In the genomic region with DNA sequence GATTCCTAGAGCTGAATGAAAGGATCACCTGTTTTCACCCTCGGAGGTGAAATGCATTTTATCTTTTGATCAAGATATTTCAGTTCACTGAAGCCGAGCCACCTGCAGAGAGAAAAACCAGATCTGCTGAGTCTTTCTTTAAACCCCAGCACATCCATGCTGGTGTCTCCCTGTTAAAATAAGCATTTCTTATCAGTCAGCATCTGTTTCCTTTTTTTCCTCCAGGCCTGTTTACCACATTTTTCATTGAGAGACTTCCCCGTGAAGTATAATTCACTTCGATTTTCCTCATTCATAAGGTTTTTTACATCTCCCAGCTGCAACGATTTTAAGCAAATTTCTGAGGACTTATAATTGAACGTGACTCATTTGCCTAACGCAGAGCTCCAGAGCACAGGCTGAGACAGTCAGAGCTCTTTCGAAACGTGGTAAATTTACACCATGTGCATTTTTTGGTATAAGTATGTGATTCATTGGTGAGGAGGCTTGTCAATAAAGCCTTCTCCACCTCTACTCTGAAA, we compare ENCODE assay signal across 10 cellular contexts.
A peak's percentile ranks its signal among the peaks of the same experiment; 100 is the strongest.
DNase-seq lines count a peak whose midpoint lies in the region; ATAC-seq and TF ChIP-seq lines count a peak whose summit lies in the region.
"Had no signal": no experiment of that assay in that cellular context is flagged by ENCODE, and none has a peak within 500 bp of the region (broad histone marks: within the 10 kb centered on the region; RNA-seq: fewer than 3 reads in every experiment).

No MANE protein-coding gene starts in this region.

- peaks cover 7% of the 10 kb centered on the region for H3K4me1 ChIP-seq in ACC112 (ENCODE audit: control insufficient read depth, insufficient read depth, low read length, unreplicated experiment)

- intact Hi-C loops in activated B cell treated with CpG ODN at 0.5 μM for 24 hours (cut with micrococcal nuclease), result no loop called here

- H3K27ac Mint-ChIP-seq in activated B cell treated with CpG ODN at 0.5 μM for 24 hours, result no peak overlapping the region
- no peak overlapping the region for H3K27ac Mint-ChIP-seq in mesothelial cell of epicardium

- H3K27me3 ChIP-seq in ACC112 (ENCODE audit: insufficient read depth, low read length), result no peaks in the 10 kb centered on the region

- H3K79me2 ChIP-seq in ACC112 (ENCODE audit: control insufficient read depth, insufficient read depth, low read length, unreplicated experiment), result no peaks in the 10 kb centered on the region

- POLR2A ChIA-PET in activated B cell treated with CpG ODN at 0.5 μM for 24 hours (lab: Charles Lee), result interaction anchor here (0.6 kb wide), 1 partner anchor 1231 kb away, joined by 3 read pairs; no protein-coding TSS in a partner anchor

- CTCF ChIA-PET in activated B cell treated with CpG ODN at 0.5 μM for 24 hours (lab: Charles Lee), result no interaction called here

- no peaks in the 10 kb centered on the region for H3K9me3 Mint-ChIP-seq in activated B cell treated with CpG ODN at 0.5 μM for 24 hours
- H3K9me3 Mint-ChIP-seq in mesothelial cell of epicardium, result no peaks in the 10 kb centered on the region

- H3K4me3 ChIP-seq in ACC112 (ENCODE audit: low read depth, low read length) (no peak overlapping the region; the same call in 1 of the 2 replicates), HFF-Myc (replicated peaks; ENCODE audit: low read depth, low read length) (no peak overlapping the region)

- H3K36me3 ChIP-seq in ACC112 (ENCODE audit: insufficient read depth, low read length), result no peaks in the 10 kb centered on the region

- H3K27me3 Mint-ChIP-seq in activated B cell treated with CpG ODN at 0.5 μM for 24 hours (peaks cover 9% of the 10 kb centered on the region), mesothelial cell of epicardium (ENCODE audit: low read depth) (no peaks in the 10 kb centered on the region)

- TF ChIP-seq CTCF in HFF-Myc (IDR thresholded peaks at IDR 0.05; ENCODE audit: low read depth, low read length, missing control alignments) (no peak), activated B cell treated with CpG ODN at 0.5 μM for 24 hours (IDR thresholded peaks at IDR 0.05) (no peak), mesothelial cell of epicardium (IDR thresholded peaks at IDR 0.05; ENCODE audit: unreplicated experiment) (no peak)

- no peak overlapping the region for H3K4me3 Mint-ChIP-seq in activated B cell treated with CpG ODN at 0.5 μM for 24 hours
- H3K4me3 Mint-ChIP-seq in mesothelial cell of epicardium, result no peak overlapping the region

- peak overlapping the region; percentile 77 for H2AFZ ChIP-seq in ACC112 (ENCODE audit: low read length, unreplicated experiment)

- peak; percentile 40 for ATAC-seq in activated B cell treated with CpG ODN at 0.5 μM for 24 hours (ENCODE audit: low read depth)
- ATAC-seq in GM21515 (IDR thresholded peaks at IDR 0.05; ENCODE audit: unreplicated experiment), result no peak
- no peak for ATAC-seq in HG03571 (IDR thresholded peaks at IDR 0.05; ENCODE audit: unreplicated experiment)

- DNase-seq in HFF-Myc (ENCODE audit: extremely low read depth, low read depth), result peak; percentile 70
- no peak for DNase-seq in activated B cell treated with CpG ODN at 0.5 μM for 24 hours
- peak; percentile 9 for DNase-seq in inferior parietal cortex (ENCODE audit: extremely low spot score)
- DNase-seq in stimulated activated CD4-positive, alpha-beta T cell treated with anti-CD3 and anti-CD28 coated beads, Interleukin-2, amount 100 ng/mL, for 24 hours, result no peak
- DNase-seq in mesothelial cell of epicardium (ENCODE audit: low spot score in 2 of 2, unreplicated experiment in 2 of 2), result no peak
- DNase-seq: effector CD8-positive, alpha-beta T cell; NCI-H1694 had no signal

- H3K27ac ChIP-seq in ACC112 (ENCODE audit: low read depth, low read length), result peak overlapping the region; percentile 44

- H3K4me1 Mint-ChIP-seq in activated B cell treated with CpG ODN at 0.5 μM for 24 hours, result peaks cover 8% of the 10 kb centered on the region
- peaks cover 15% of the 10 kb centered on the region for H3K4me1 Mint-ChIP-seq in mesothelial cell of epicardium

- H3K36me3 Mint-ChIP-seq in activated B cell treated with CpG ODN at 0.5 μM for 24 hours (ENCODE audit: low read depth), result no peaks in the 10 kb centered on the region
- no peaks in the 10 kb centered on the region for H3K36me3 Mint-ChIP-seq in mesothelial cell of epicardium

Comparison
In these comparisons a context has a peak if more than half of its experiments do, and no peak if none do; other contexts are left out.
1. DNase-seq: peak in HFF-Myc (single experiment) and inferior parietal cortex (single experiment); none in activated B cell treated with CpG ODN at 0.5 μM for 24 hours (single experiment), stimulated activated CD4-positive, alpha-beta T cell treated with anti-CD3 and anti-CD28 coated beads, Interleukin-2, amount 100 ng/mL, for 24 hours (0 of 2) and mesothelial cell of epicardium (0 of 2).